In the genomic region with DNA sequence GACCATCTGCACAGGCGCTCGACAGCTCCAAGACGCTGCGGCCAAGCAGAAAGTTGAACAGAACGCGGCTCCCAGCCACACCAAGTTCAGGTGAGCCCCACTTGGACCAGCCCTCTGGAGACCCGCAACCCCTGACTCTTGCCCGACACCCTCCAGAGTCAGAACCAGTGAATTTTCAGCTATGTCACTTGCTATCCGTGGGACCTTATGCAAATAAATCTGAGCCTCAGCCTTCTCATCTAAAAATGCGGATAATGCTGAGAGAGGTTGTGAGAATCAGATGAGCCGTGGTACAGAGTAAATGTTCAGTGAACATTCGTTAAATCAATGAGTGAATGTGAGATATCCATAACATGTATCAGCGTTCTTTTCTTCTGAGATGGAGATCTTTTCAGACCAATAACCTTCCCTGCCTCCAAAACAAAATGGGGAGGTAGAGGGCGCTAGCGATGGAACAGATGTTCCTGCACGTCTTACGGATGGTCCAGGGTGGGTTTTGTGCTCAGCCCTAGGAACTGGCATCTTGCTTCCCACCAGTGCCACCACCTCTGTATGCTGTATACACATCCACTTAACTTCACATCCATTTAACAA, we compare ENCODE assay signal across 8 cellular contexts. TPM values are rescaled to one million over a fixed set of nuclear protein-coding genes. Genes with fewer than 3 reads are reported as not detected.
DNase-seq lines count a peak whose midpoint lies in the region; ATAC-seq, FAIRE-seq and TF ChIP-seq lines count a peak whose summit lies in the region.

No MANE protein-coding gene starts in this region.

- no peaks in the 10 kb centered on the region for H3K9me3 ChIP-seq in iPS DF 6.9 (ENCODE audit: control insufficient read depth, insufficient read depth, low read length)

- H3K27ac Mint-ChIP-seq in activated CD8-positive, alpha-beta T cell treated with anti-CD3 and anti-CD28 coated beads, Interleukin-2, amount 10 ng/mL, durations not matched to agents 7 days and 5 days, result peak overlapping the region; percentile 99

- no CpG with 5 or more reads among the region's 17 CpGs for WGBS in iPS DF 6.9 (ENCODE audit: insufficient coverage, insufficient read length)

- H3K36me3 Mint-ChIP-seq in activated CD8-positive, alpha-beta T cell treated with anti-CD3 and anti-CD28 coated beads, Interleukin-2, amount 10 ng/mL, durations not matched to agents 7 days and 5 days (ENCODE audit: low read depth), result peaks cover 37% of the 10 kb centered on the region

- H3K36me3 ChIP-seq in iPS DF 6.9 (ENCODE audit: control insufficient read depth, insufficient read depth, low read length), result peaks cover 9% of the 10 kb centered on the region; the same call in 1 of the 2 replicates

- H3K4me3 ChIP-seq in iPS DF 6.9 (ENCODE audit: low read length), result peak overlapping the region; percentile 76
- H3K4me3 ChIP-seq in skin epidermis, result peak overlapping the region; percentile 73 to 95 (median 88)

- H3K27ac ChIP-seq in iPS DF 6.9 (ENCODE audit: low read length) (no peak overlapping the region), skin epidermis (peak overlapping the region; percentile 66 to 99 (median 97))

- TF ChIP-seq CTCF in GM12873 (IDR thresholded peaks at IDR 0.05; ENCODE audit: insufficient read depth, low read depth, low read length, missing control alignments), result peak; percentile 44

- H3K4me1 ChIP-seq in iPS DF 6.9 (ENCODE audit: control insufficient read depth, insufficient read depth, low read length), result no peaks in the 10 kb centered on the region

- H3K27me3 ChIP-seq in iPS DF 6.9 (ENCODE audit: control insufficient read depth, insufficient read depth, low read length), result no peaks in the 10 kb centered on the region

- ATAC-seq in HG03439 (IDR thresholded peaks at IDR 0.05; ENCODE audit: unreplicated experiment), result peak; percentile 21
- no peak for ATAC-seq in activated CD8-positive, alpha-beta T cell treated with anti-CD3 and anti-CD28 coated beads, Interleukin-2, amount 10 ng/mL, durations not matched to agents 7 days and 5 days
- ATAC-seq in HG02678 (IDR thresholded peaks at IDR 0.05; ENCODE audit: unreplicated experiment), result no peak

- POLR2A ChIA-PET in activated CD8-positive, alpha-beta T cell treated with anti-CD3 and anti-CD28 coated beads, Interleukin-2, amount 10 ng/mL, durations not matched to agents 7 days and 5 days (lab: Charles Lee), result interaction anchor here (0.6 to 2.1 kb wide), 9 partner anchors 9 to 437 kb away, joined by 3 to 13 read pairs (median 4); a partner anchor contains a TSS

- H3K4me3 Mint-ChIP-seq in activated CD8-positive, alpha-beta T cell treated with anti-CD3 and anti-CD28 coated beads, Interleukin-2, amount 10 ng/mL, durations not matched to agents 7 days and 5 days, result peak overlapping the region; percentile 95

- H3K4me1 Mint-ChIP-seq in activated CD8-positive, alpha-beta T cell treated with anti-CD3 and anti-CD28 coated beads, Interleukin-2, amount 10 ng/mL, durations not matched to agents 7 days and 5 days (ENCODE audit: low read depth), result peaks cover 29% of the 10 kb centered on the region

- CTCF ChIA-PET in activated CD8-positive, alpha-beta T cell treated with anti-CD3 and anti-CD28 coated beads, Interleukin-2, amount 10 ng/mL, durations not matched to agents 7 days and 5 days (lab: Charles Lee), result interaction anchor here (1.1 to 5.7 kb wide), 7 partner anchors 13 to 196 kb away, joined by 3 to 34 read pairs (median 5); no protein-coding TSS in a partner anchor

- no peak for FAIRE-seq in RCC 7860 (lab: Jason Lieb, UNC)

- H3K9me3 Mint-ChIP-seq in activated CD8-positive, alpha-beta T cell treated with anti-CD3 and anti-CD28 coated beads, Interleukin-2, amount 10 ng/mL, durations not matched to agents 7 days and 5 days (ENCODE audit: insufficient read depth), result no peaks in the 10 kb centered on the region

- H3K27me3 Mint-ChIP-seq in activated CD8-positive, alpha-beta T cell treated with anti-CD3 and anti-CD28 coated beads, Interleukin-2, amount 10 ng/mL, durations not matched to agents 7 days and 5 days (ENCODE audit: low read depth), result no peaks in the 10 kb centered on the region

- peak; percentile 37 for DNase-seq in activated CD8-positive, alpha-beta T cell treated with anti-CD3 and anti-CD28 coated beads, Interleukin-2, amount 10 ng/mL, durations not matched to agents 7 days and 5 days
- DNase-seq in iPS DF 6.9 (ENCODE audit: low read depth, low spot score), result no peak
- no peak for DNase-seq in RCC 7860 (ENCODE audit: low spot score)
- no peak for DNase-seq in NCI-H2196 treated with DMSO at 0.1 percent for 48 hours (lab: John Stamatoyannopoulos, UW; ENCODE audit: unreplicated experiment)

RNA-seq across cellular contexts. Expression of a gene that starts 0.5 kb away (rescaled TPM):
- 10 to 100 TPM; 63.8 to 69.8 TPM for total RNA-seq in activated CD8-positive, alpha-beta T cell treated with anti-CD3 and anti-CD28 coated beads, Interleukin-2, amount 10 ng/mL, durations not matched to agents 7 days and 5 days

RNA-seq across cellular contexts. Expression of a gene that starts 0.8 kb away (rescaled TPM):
- 10 to 100 TPM; 28.8 to 31.3 TPM for total RNA-seq in activated CD8-positive, alpha-beta T cell treated with anti-CD3 and anti-CD28 coated beads, Interleukin-2, amount 10 ng/mL, durations not matched to agents 7 days and 5 days
